Comparison of ENCODE assay signal across 8 cellular contexts in the genomic region with DNA sequence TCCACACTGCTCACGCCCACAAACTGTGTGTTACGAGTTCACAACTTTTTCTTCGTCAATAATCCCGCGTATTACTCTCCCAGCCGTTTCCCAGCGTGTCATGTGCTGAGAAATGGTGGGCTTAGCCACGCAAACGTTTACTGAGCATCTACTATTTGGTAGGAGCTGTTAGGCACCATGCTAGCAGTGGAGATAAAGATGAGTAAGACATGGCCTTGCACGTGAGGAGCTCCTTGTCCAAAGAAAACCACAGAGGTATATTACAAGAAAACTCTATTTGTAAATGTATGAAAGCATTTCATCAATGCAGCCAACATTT. TPM values are rescaled to one million over a fixed set of nuclear protein-coding genes. Genes with fewer than 3 reads are reported as not detected.
DNase-seq lines count a peak whose midpoint lies in the region; ATAC-seq and TF ChIP-seq lines count a peak whose summit lies in the region.

No MANE protein-coding gene starts in this region.

- peak overlapping the region; percentile 94 for H3K27ac ChIP-seq in angular gyrus (ENCODE audit: low read depth, low read length)
- peak overlapping the region; percentile 77 to 90 for H3K27ac ChIP-seq in liver (ENCODE audit: low read depth in 1 of 2, low read length in 2 of 2)
- peak overlapping the region; percentile 90 to 94 (median 92) for H3K27ac ChIP-seq in transverse colon

- no peaks in the 10 kb centered on the region for H3K27me3 ChIP-seq in liver (ENCODE audit: control insufficient read depth in 4 of 4, insufficient read depth in 4 of 4, low read length in 3 of 4)
- H3K27me3 ChIP-seq in transverse colon, result no peaks in the 10 kb centered on the region

- no peak for ATAC-seq in GM21390 (IDR thresholded peaks at IDR 0.05; ENCODE audit: unreplicated experiment)

- no peaks in the 10 kb centered on the region for H3K9me3 Mint-ChIP-seq in activated naive CD4-positive, alpha-beta T cell treated with anti-CD3 and anti-CD28 coated beads, Interleukin-2, amount 10 ng/mL, durations not matched to agents 7 days and 5 days

- TF ChIP-seq RAD21 in liver (IDR thresholded peaks at IDR 0.05), result no peak

- H3K27me3 Mint-ChIP-seq in activated naive CD4-positive, alpha-beta T cell treated with anti-CD3 and anti-CD28 coated beads, Interleukin-2, amount 10 ng/mL, durations not matched to agents 7 days and 5 days, result peaks cover 16% of the 10 kb centered on the region

- peak overlapping the region; percentile 78 to 86 for H3K9ac ChIP-seq in liver (ENCODE audit: low read depth in 1 of 2, low read length in 2 of 2)

- peak overlapping the region; percentile 97 for H3K27ac Mint-ChIP-seq in activated naive CD4-positive, alpha-beta T cell treated with anti-CD3 and anti-CD28 coated beads, Interleukin-2, amount 10 ng/mL, durations not matched to agents 7 days and 5 days

- peaks cover 3 to 15% (median 10%) of the 10 kb centered on the region in 4 donors for H3K36me3 ChIP-seq in liver (ENCODE audit: control insufficient read depth in 4 of 4, insufficient read depth in 3 of 4, low read depth in 1 of 4, low read length in 3 of 4)
- H3K36me3 ChIP-seq in transverse colon, result peaks cover 0 to 4% (median 0%) of the 10 kb centered on the region in 4 donors

- TF ChIP-seq POLR2A in transverse colon (IDR thresholded peaks at IDR 0.05), result no peak

- peaks cover 30% of the 10 kb centered on the region for H3K4me1 Mint-ChIP-seq in activated naive CD4-positive, alpha-beta T cell treated with anti-CD3 and anti-CD28 coated beads, Interleukin-2, amount 10 ng/mL, durations not matched to agents 7 days and 5 days

- peaks cover 14% of the 10 kb centered on the region for H3K36me3 Mint-ChIP-seq in activated naive CD4-positive, alpha-beta T cell treated with anti-CD3 and anti-CD28 coated beads, Interleukin-2, amount 10 ng/mL, durations not matched to agents 7 days and 5 days

- peak overlapping the region; percentile 80 to 86 (median 83) for H3K4me3 ChIP-seq in liver (ENCODE audit: low read depth in 1 of 3, low read length in 3 of 3)
- peak overlapping the region; percentile 59 to 85 (median 76) for H3K4me3 ChIP-seq in transverse colon

- H3K4me1 ChIP-seq in liver (ENCODE audit: control insufficient read depth in 4 of 4, insufficient read depth in 4 of 4, low read length in 3 of 4) (peaks cover 6 to 22% (median 17%) of the 10 kb centered on the region in 4 donors), transverse colon (peaks cover 7 to 24% (median 19%) of the 10 kb centered on the region in 4 donors)

- H3K9me3 ChIP-seq in liver (ENCODE audit: control insufficient read depth in 4 of 4, low read length in 3 of 4) (no peaks in the 10 kb centered on the region), transverse colon (no peaks in the 10 kb centered on the region)

- intact Hi-C loops in transverse colon (cut with DNase I; ENCODE audit: low total_unique reads), result no loop called here

- TF ChIP-seq EP300 in transverse colon (IDR thresholded peaks at IDR 0.05; ENCODE audit: low read depth), result no peak

- TF ChIP-seq CTCF in liver (IDR thresholded peaks at IDR 0.05; ENCODE audit: low read depth, low read length, missing input control), result no peak
- no peak for TF ChIP-seq CTCF in transverse colon (IDR thresholded peaks at IDR 0.05)

- WGBS in liver, result 11% methylated on average over 10 of the region's 10 CpGs
- WGBS in transverse colon (ENCODE audit: low coverage in 1 of 2), 2 donors, result 0 to 22% methylated on average over 3 to 10 of the region's 10 CpGs

- peak overlapping the region; percentile 76 for H3K4me3 Mint-ChIP-seq in activated naive CD4-positive, alpha-beta T cell treated with anti-CD3 and anti-CD28 coated beads, Interleukin-2, amount 10 ng/mL, durations not matched to agents 7 days and 5 days

- in situ Hi-C loops in transverse colon (cut with MboI; ENCODE audit: low pct_ligation_motif_present in 1 of 4, low pct_unique_long_range_greater_than_20kb in 1 of 4, low sequenced_read_pairs in 3 of 4), result no loop called here

- DNase-seq in activated naive CD4-positive, alpha-beta T cell treated with anti-CD3 and anti-CD28 coated beads, Interleukin-2, amount 10 ng/mL, durations not matched to agents 7 days and 5 days, result no peak
- no peak for DNase-seq in activated naive CD4-positive, alpha-beta T cell treated with anti-CD3 and anti-CD28 coated beads, Interleukin-2, amount 50 U/mL, for 16 hours
- DNase-seq in transverse colon (no peak), T-helper 9 cell (no peak), germinal center (ENCODE audit: low spot score) (no peak)

- CTCF ChIA-PET in activated naive CD4-positive, alpha-beta T cell treated with anti-CD3 and anti-CD28 coated beads, Interleukin-2, amount 10 ng/mL, durations not matched to agents 7 days and 5 days (lab: Charles Lee), result interaction anchor here (1.5 kb wide), 2 partner anchors 66 to 87 kb away, joined by 4 to 6 read pairs; no protein-coding TSS in a partner anchor

TF ChIP-seq in liver, 16 proteins besides CTCF, POLR2A, EP300 and RAD21:
- TF ChIP-seq, protein P1, sequence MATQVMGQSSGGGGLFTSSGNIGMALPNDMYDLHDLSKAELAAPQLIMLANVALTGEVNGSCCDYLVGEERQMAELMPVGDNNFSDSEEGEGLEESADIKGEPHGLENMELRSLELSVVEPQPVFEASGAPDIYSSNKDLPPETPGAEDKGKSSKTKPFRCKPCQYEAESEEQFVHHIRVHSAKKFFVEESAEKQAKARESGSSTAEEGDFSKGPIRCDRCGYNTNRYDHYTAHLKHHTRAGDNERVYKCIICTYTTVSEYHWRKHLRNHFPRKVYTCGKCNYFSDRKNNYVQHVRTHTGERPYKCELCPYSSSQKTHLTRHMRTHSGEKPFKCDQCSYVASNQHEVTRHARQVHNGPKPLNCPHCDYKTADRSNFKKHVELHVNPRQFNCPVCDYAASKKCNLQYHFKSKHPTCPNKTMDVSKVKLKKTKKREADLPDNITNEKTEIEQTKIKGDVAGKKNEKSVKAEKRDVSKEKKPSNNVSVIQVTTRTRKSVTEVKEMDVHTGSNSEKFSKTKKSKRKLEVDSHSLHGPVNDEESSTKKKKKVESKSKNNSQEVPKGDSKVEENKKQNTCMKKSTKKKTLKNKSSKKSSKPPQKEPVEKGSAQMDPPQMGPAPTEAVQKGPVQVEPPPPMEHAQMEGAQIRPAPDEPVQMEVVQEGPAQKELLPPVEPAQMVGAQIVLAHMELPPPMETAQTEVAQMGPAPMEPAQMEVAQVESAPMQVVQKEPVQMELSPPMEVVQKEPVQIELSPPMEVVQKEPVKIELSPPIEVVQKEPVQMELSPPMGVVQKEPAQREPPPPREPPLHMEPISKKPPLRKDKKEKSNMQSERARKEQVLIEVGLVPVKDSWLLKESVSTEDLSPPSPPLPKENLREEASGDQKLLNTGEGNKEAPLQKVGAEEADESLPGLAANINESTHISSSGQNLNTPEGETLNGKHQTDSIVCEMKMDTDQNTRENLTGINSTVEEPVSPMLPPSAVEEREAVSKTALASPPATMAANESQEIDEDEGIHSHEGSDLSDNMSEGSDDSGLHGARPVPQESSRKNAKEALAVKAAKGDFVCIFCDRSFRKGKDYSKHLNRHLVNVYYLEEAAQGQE (IDR thresholded peaks at IDR 0.05), result no peak
- TF ChIP-seq, protein P2, sequence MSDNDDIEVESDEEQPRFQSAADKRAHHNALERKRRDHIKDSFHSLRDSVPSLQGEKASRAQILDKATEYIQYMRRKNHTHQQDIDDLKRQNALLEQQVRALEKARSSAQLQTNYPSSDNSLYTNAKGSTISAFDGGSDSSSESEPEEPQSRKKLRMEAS (IDR thresholded peaks at IDR 0.05), result no peak
- no peak for TF ChIP-seq TAF1 (conservative IDR thresholded peaks at IDR 0.05)
- TF ChIP-seq, protein P3, sequence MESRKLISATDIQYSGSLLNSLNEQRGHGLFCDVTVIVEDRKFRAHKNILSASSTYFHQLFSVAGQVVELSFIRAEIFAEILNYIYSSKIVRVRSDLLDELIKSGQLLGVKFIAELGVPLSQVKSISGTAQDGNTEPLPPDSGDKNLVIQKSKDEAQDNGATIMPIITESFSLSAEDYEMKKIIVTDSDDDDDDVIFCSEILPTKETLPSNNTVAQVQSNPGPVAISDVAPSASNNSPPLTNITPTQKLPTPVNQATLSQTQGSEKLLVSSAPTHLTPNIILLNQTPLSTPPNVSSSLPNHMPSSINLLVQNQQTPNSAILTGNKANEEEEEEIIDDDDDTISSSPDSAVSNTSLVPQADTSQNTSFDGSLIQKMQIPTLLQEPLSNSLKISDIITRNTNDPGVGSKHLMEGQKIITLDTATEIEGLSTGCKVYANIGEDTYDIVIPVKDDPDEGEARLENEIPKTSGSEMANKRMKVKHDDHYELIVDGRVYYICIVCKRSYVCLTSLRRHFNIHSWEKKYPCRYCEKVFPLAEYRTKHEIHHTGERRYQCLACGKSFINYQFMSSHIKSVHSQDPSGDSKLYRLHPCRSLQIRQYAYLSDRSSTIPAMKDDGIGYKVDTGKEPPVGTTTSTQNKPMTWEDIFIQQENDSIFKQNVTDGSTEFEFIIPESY (IDR thresholded peaks at IDR 0.05), result no peak
- no peak for TF ChIP-seq SP1 (IDR thresholded peaks at IDR 0.05)
- no peak for TF ChIP-seq RXRA (IDR thresholded peaks at IDR 0.05)
- no peak for TF ChIP-seq GABPA (IDR thresholded peaks at IDR 0.05 in 1 of 2, conservative IDR thresholded peaks at IDR 0.05 in 1 of 2)
- TF ChIP-seq JUND (IDR thresholded peaks at IDR 0.05), result no peak
- TF ChIP-seq, protein P4, sequence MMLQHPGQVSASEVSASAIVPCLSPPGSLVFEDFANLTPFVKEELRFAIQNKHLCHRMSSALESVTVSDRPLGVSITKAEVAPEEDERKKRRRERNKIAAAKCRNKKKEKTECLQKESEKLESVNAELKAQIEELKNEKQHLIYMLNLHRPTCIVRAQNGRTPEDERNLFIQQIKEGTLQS (IDR thresholded peaks at IDR 0.05), result no peak
- no peak for TF ChIP-seq HNF4G (IDR thresholded peaks at IDR 0.05)
- no peak for TF ChIP-seq FOXA2 (IDR thresholded peaks at IDR 0.05)
TF ChIP-seq in liver: peak in this region for 0.

RNA-seq across cellular contexts. Expression of a gene that starts 0.8 kb away (rescaled TPM):
- total RNA-seq in liver (10 to 100 TPM in 1 of 2 donors, 1 to 10 TPM in 1; 7.6 to 11.3 TPM), transverse colon (10 to 100 TPM in 3 of 4 donors, 1 to 10 TPM in 1; 8.8 to 22.0 (median 14.4) TPM)
- polyA plus RNA-seq in liver, result 1 to 10 TPM; 9.1 to 9.2 TPM

RNA-seq across cellular contexts. Expression of a gene that starts 22.1 kb away (rescaled TPM):
- total RNA-seq in liver (not detected), transverse colon (not detected)
- not detected for polyA plus RNA-seq in liver

RNA-seq across cellular contexts. Expression of a gene that starts 41.1 kb away (rescaled TPM):
- total RNA-seq in liver (1 to 10 TPM; 3.9 to 4.8 TPM), transverse colon (10 to 100 TPM in 1 of 4 donors, 1 to 10 TPM in 3; 3.7 to 10.3 (median 5.6) TPM)
- 1 to 10 TPM; 4.5 to 5.0 TPM for polyA plus RNA-seq in liver

RNA-seq across cellular contexts. Expression of a gene that starts 41.2 kb away (rescaled TPM):
- 1 to 10 TPM; 2.3 to 3.8 TPM for total RNA-seq in liver
- 1 to 10 TPM; 1.3 to 1.7 TPM for polyA plus RNA-seq in liver
- 10 to 100 TPM in 1 of 4 donors, 1 to 10 TPM in 3; 2.4 to 11.2 (median 6.0) TPM for total RNA-seq in transverse colon
